ENCODE assay signal across 22 cellular contexts in genomic region chr19:55545443-55545842, GRCh38. TPM values are rescaled to one million over a fixed set of nuclear protein-coding genes. Genes with fewer than 3 reads are reported as not detected.
A peak's percentile ranks its signal among the peaks of the same experiment; 100 is the strongest.
DNase-seq lines count a peak whose midpoint lies in the region; ATAC-seq and TF ChIP-seq lines count a peak whose summit lies in the region.
"Had no signal": no experiment of that assay in that cellular context is flagged by ENCODE, and none has a peak within 500 bp of the region (broad histone marks: within the 10 kb centered on the region; RNA-seq: fewer than 3 reads in every experiment).

A gene with protein sequence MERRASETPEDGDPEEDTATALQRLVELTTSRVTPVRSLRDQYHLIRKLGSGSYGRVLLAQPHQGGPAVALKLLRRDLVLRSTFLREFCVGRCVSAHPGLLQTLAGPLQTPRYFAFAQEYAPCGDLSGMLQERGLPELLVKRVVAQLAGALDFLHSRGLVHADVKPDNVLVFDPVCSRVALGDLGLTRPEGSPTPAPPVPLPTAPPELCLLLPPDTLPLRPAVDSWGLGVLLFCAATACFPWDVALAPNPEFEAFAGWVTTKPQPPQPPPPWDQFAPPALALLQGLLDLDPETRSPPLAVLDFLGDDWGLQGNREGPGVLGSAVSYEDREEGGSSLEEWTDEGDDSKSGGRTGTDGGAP (minus strand): TSS chr19:55545543. CDS start chr19:55545543, 0 bp downstream.

- TF ChIP-seq POLR2A in heart left ventricle (IDR thresholded peaks at IDR 0.05): no peak
- TF ChIP-seq POLR2A in testis (IDR thresholded peaks at IDR 0.05): no peak

- H3K4me2 ChIP-seq in BLaER1 treated with 17β-estradiol and CSF1 and Interleukin-3, amounts not matched to agents 10 nM and 100 nM: peak within 1 kb of the TSS; percentile 83 to 98 (median 91)
- H3K4me2 ChIP-seq in parathyroid adenoma (ENCODE audit: low read length) (no peak within 1 kb of the TSS), Karpas-422 (ENCODE audit: low read depth, low read length, poor library complexity, severe bottlenecking) (no peak within 1 kb of the TSS), PC-3 (ENCODE audit: low read length) (no peak within 1 kb of the TSS)
- H3K4me2 ChIP-seq: KMS-11 had no signal

- H3K4me3 Mint-ChIP-seq in WTC11: no peak within 1 kb of the TSS
- H3K4me3 Mint-ChIP-seq: dendritic cell treated with granulocyte-macrophage colony-stimulating factor and Interleukin-4, amounts not matched to agents 40 ng/mL and 50 ng/mL, for 4 days; natural killer cell had no signal

- H3K9me2 ChIP-seq in Karpas-422 (replicated peaks; ENCODE audit: insufficient read depth, low read length) (no peaks in the 10 kb centered on the region), PC-3 (replicated peaks; ENCODE audit: low read length) (no peaks in the 10 kb centered on the region)

- no peak for TF ChIP-seq CTCF in heart left ventricle (IDR thresholded peaks at IDR 0.05)
- no peak for TF ChIP-seq CTCF in parathyroid adenoma (IDR thresholded peaks at IDR 0.05)
- TF ChIP-seq CTCF in WTC11 (IDR thresholded peaks at IDR 0.05): no peak
- TF ChIP-seq CTCF in testis (IDR thresholded peaks at IDR 0.05): no peak
- no peak for TF ChIP-seq CTCF in PC-3 (conservative IDR thresholded peaks at IDR 0.05; ENCODE audit: low read depth, low read length)

- intact Hi-C loops in heart left ventricle (cut with DNase I) (loop anchor here in 4 of 10 donors (5.0 kb wide), 3 partner anchors 37 to 52 kb away; partner anchors contain the start of genes FIZ1 (in 2 of the 4) and ZNF579 (in 1 of the 4)), testis (cut with DNase I; ENCODE audit: low total_unique reads) (no loop called here), PC-3 (cut with micrococcal nuclease) (no loop called here)

- no peaks in the 10 kb centered on the region for H3K36me3 Mint-ChIP-seq in WTC11
- H3K36me3 Mint-ChIP-seq: natural killer cell had no signal

- peak in 2 of 4 donors; percentile 3 for ATAC-seq in heart left ventricle
- no peak for ATAC-seq in WTC11
- ATAC-seq in PC-3: no peak
- ATAC-seq: natural killer cell had no signal

- H3K27me3 ChIP-seq in BLaER1 treated with 17β-estradiol and CSF1 and Interleukin-3, amounts not matched to agents 10 nM and 100 nM: no peaks in the 10 kb centered on the region
- no peaks in the 10 kb centered on the region for H3K27me3 ChIP-seq in NT2/D1 (ENCODE audit: insufficient read depth, insufficient read length)
- peaks cover 0 to 6% (median 0%) of the 10 kb centered on the region in 9 donors for H3K27me3 ChIP-seq in heart left ventricle
- H3K27me3 ChIP-seq in parathyroid adenoma (ENCODE audit: control insufficient read depth, insufficient read depth, low read length): no peaks in the 10 kb centered on the region
- no peaks in the 10 kb centered on the region for H3K27me3 ChIP-seq in testis
- no peaks in the 10 kb centered on the region for H3K27me3 ChIP-seq in Karpas-422 (ENCODE audit: low read length)
- no peaks in the 10 kb centered on the region for H3K27me3 ChIP-seq in PC-3 (ENCODE audit: low read length)

- H3K9me3 ChIP-seq in BLaER1 treated with 17β-estradiol and CSF1 and Interleukin-3, amounts not matched to agents 10 nM and 100 nM (replicated peaks in 1 of 11): no peaks in the 10 kb centered on the region
- H3K9me3 ChIP-seq in NT2/D1 (ENCODE audit: insufficient read depth, low read length): no peaks in the 10 kb centered on the region
- H3K9me3 ChIP-seq in heart left ventricle: no peaks in the 10 kb centered on the region
- H3K9me3 ChIP-seq in parathyroid adenoma (ENCODE audit: control insufficient read depth, low read length): no peaks in the 10 kb centered on the region
- H3K9me3 ChIP-seq in testis: no peaks in the 10 kb centered on the region
- H3K9me3 ChIP-seq in Karpas-422 (ENCODE audit: low read length): no peaks in the 10 kb centered on the region
- H3K9me3 ChIP-seq in PC-3 (ENCODE audit: low read length): no peaks in the 10 kb centered on the region

- no peaks in the 10 kb centered on the region for H3K36me3 ChIP-seq in BLaER1 treated with 17β-estradiol and CSF1 and Interleukin-3, amounts not matched to agents 10 nM and 100 nM
- no peaks in the 10 kb centered on the region for H3K36me3 ChIP-seq in NT2/D1 (ENCODE audit: insufficient read depth, insufficient read length, low read length)
- H3K36me3 ChIP-seq in heart left ventricle: no peaks in the 10 kb centered on the region
- H3K36me3 ChIP-seq in parathyroid adenoma (ENCODE audit: control insufficient read depth, insufficient read depth, low read length): no peaks in the 10 kb centered on the region
- H3K36me3 ChIP-seq in testis (ENCODE audit: low read depth, missing control alignments): no peaks in the 10 kb centered on the region
- H3K36me3 ChIP-seq in Karpas-422 (ENCODE audit: insufficient read depth, low read length): no peaks in the 10 kb centered on the region
- no peaks in the 10 kb centered on the region for H3K36me3 ChIP-seq in PC-3 (ENCODE audit: low read depth, low read length)

- H3K27ac ChIP-seq in BLaER1 treated with 17β-estradiol and CSF1 and Interleukin-3, amounts not matched to agents 10 nM and 100 nM: peak within 1 kb of the TSS; percentile 74 to 98 (median 83)
- H3K27ac ChIP-seq in heart left ventricle (peak within 1 kb of the TSS; percentile 85 to 96 (median 91)), parathyroid adenoma (peak within 1 kb of the TSS; percentile 66), testis (peak within 1 kb of the TSS in 1 of 2 donors; percentile 75), Karpas-422 (ENCODE audit: low read length) (no peak within 1 kb of the TSS), PC-3 (ENCODE audit: low read length) (no peak within 1 kb of the TSS)
- H3K27ac ChIP-seq: HL-60, KMS-11, SK-N-MC had no signal

- no peaks in the 10 kb centered on the region for H4K20me1 ChIP-seq in BLaER1 treated with 17β-estradiol and CSF1 and Interleukin-3, amounts not matched to agents 10 nM and 100 nM
- H4K20me1 ChIP-seq in Karpas-422 (ENCODE audit: insufficient read depth, low read depth, low read length): no peaks in the 10 kb centered on the region
- no peaks in the 10 kb centered on the region for H4K20me1 ChIP-seq in PC-3 (ENCODE audit: low read length)

- no peak within 1 kb of the TSS for H3K27ac Mint-ChIP-seq in WTC11
- H3K27ac Mint-ChIP-seq: natural killer cell had no signal

- H3K9ac ChIP-seq in BLaER1 treated with 17β-estradiol and CSF1 and Interleukin-3, amounts not matched to agents 10 nM and 100 nM: peak within 1 kb of the TSS; percentile 48 to 84 (median 71)
- H3K9ac ChIP-seq in NT2/D1 (ENCODE audit: insufficient read length, low read depth) (peak within 1 kb of the TSS; percentile 47), parathyroid adenoma (no peak within 1 kb of the TSS), Karpas-422 (ENCODE audit: low read length) (no peak within 1 kb of the TSS), PC-3 (ENCODE audit: low read length) (no peak within 1 kb of the TSS)
- H3K9ac ChIP-seq: KMS-11 had no signal

- H3K4me1 ChIP-seq in BLaER1 treated with 17β-estradiol and CSF1 and Interleukin-3, amounts not matched to agents 10 nM and 100 nM: peaks cover 61 to 64% (median 63%) of the 10 kb centered on the region in 10 experiments
- H3K4me1 ChIP-seq in NT2/D1 (ENCODE audit: insufficient read depth, insufficient read length): peaks cover 2% of the 10 kb centered on the region
- peaks cover 0 to 48% (median 29%) of the 10 kb centered on the region in 12 donors for H3K4me1 ChIP-seq in heart left ventricle
- no peaks in the 10 kb centered on the region for H3K4me1 ChIP-seq in parathyroid adenoma
- no peaks in the 10 kb centered on the region for H3K4me1 ChIP-seq in testis
- H3K4me1 ChIP-seq in Karpas-422 (ENCODE audit: low read length): no peaks in the 10 kb centered on the region
- H3K4me1 ChIP-seq in PC-3 (ENCODE audit: insufficient read depth, low read length): peaks cover 43% of the 10 kb centered on the region

- H2AFZ ChIP-seq in parathyroid adenoma (no peak within 1 kb of the TSS), Karpas-422 (ENCODE audit: low read length) (no peak within 1 kb of the TSS), PC-3 (ENCODE audit: low read length) (no peak within 1 kb of the TSS)

- DNase-seq in NT2/D1 (ENCODE audit: low read depth, low spot score) (no peak), heart left ventricle (peak in 1 of 5 donors; percentile 36), WTC11 (ENCODE audit: low spot score) (no peak), testis (no peak), Karpas-422 (no peak), PC-3 (no peak)
- DNase-seq: activated CD8-positive, alpha-beta memory T cell treated with anti-CD3 and anti-CD28 coated beads, Interleukin-2, amount 50 U/mL, for 48 hours; erythroblast; GDM1; natural killer cell; NCI-H1092; NCI-H2081 treated with DMSO at 0.1 percent for 48 hours; NCI-H524 treated with DMSO at 0.1 percent for 48 hours; T1000 had no signal

- peak within 1 kb of the TSS in 6 of 10 experiments; percentile 11 to 53 (median 32); a peak in 7 of 20 replicates for H3K4me3 ChIP-seq in BLaER1 treated with 17β-estradiol and CSF1 and Interleukin-3, amounts not matched to agents 10 nM and 100 nM
- H3K4me3 ChIP-seq in NT2/D1 (ENCODE audit: insufficient read length, low read depth) (no peak within 1 kb of the TSS), heart left ventricle (peak within 1 kb of the TSS in 8 of 12 donors; percentile 1 to 41 (median 31)), parathyroid adenoma (ENCODE audit: low read depth, low read length) (no peak within 1 kb of the TSS), testis (no peak within 1 kb of the TSS), Karpas-422 (ENCODE audit: low read length) (no peak within 1 kb of the TSS), PC-3 (ENCODE audit: low read length) (no peak within 1 kb of the TSS)
- H3K4me3 ChIP-seq: lung, SK-N-MC had no signal

- H3K9me3 Mint-ChIP-seq in WTC11: peaks cover 14% of the 10 kb centered on the region
- H3K9me3 Mint-ChIP-seq: dendritic cell treated with granulocyte-macrophage colony-stimulating factor and Interleukin-4, amounts not matched to agents 40 ng/mL and 50 ng/mL, for 4 days; natural killer cell had no signal

- H3K79me2 ChIP-seq in parathyroid adenoma: no peaks in the 10 kb centered on the region
- H3K79me2 ChIP-seq in Karpas-422 (ENCODE audit: low read length): no peaks in the 10 kb centered on the region
- no peaks in the 10 kb centered on the region for H3K79me2 ChIP-seq in PC-3 (ENCODE audit: low read length)

- peaks cover 30% of the 10 kb centered on the region for H3K4me1 Mint-ChIP-seq in WTC11
- H3K4me1 Mint-ChIP-seq: natural killer cell had no signal

- peaks cover 3% of the 10 kb centered on the region; the same call in 1 of the 2 replicates for H3K27me3 Mint-ChIP-seq in WTC11 (ENCODE audit: low read depth)

- peaks cover 3% of the 10 kb centered on the region for H3F3A ChIP-seq in PC-3 (ENCODE audit: low read length, unreplicated experiment)

- BruUV-seq in PC-3 (replicated peaks; lab: Mats Ljungman, UMichigan): no TSS peak

- POLR2A ChIA-PET in WTC11 (lab: Charles Lee) (no interaction called here), PC-3 (lab: Charles Lee; ENCODE audit: unreplicated experiment) (no interaction called here)

- WGBS in heart left ventricle, 4 donors: 78 to 85% (median 83%) methylated on average over 10 of the region's 10 CpGs
- 85 to 88% methylated on average over 10 of the region's 10 CpGs for WGBS in testis, 2 donors

- CTCF ChIA-PET in WTC11 (lab: Charles Lee): no interaction called here
- CTCF ChIA-PET in PC-3 (lab: Charles Lee): no interaction called here

RNA-seq across cellular contexts. Expression of the gene that starts here (rescaled TPM):
- total RNA-seq in heart left ventricle (10 to 100 TPM in 3 of 9 donors, 1 to 10 TPM in 6; 2.4 to 14.3 (median 7.5) TPM), WTC11 (2021) (0.90 to 1.3 TPM (median 1.1 TPM) in 3 replicates), testis (under 1 TPM; 0.39 to 0.81 TPM), PC-3 (2014; rRNA removed) (0.46 TPM in 1 of 2 replicates, not detected in the other)
- polyA plus RNA-seq in heart left ventricle (10 to 100 TPM in 1 of 2 donors, 1 to 10 TPM in 1; 5.9 to 12.4 TPM), testis (ENCODE audit: insufficient read depth, low read depth, low replicate concordance) (0.34 TPM)
- not detected in 2 replicates for total RNA-seq in Karpas-422 (2014; rRNA removed; shearing (Covaris generic); ENCODE audit: low replicate concordance)
- total RNA-seq: natural killer cell, renal cortical epithelial cell had no signal

Comparison
In these comparisons a context has a peak if more than half of its experiments do, and no peak if none do; other contexts are left out.
1. H3K27ac ChIP-seq: peak in BLaER1 treated with 17β-estradiol and CSF1 and Interleukin-3, amounts not matched to agents 10 nM and 100 nM (11 of 11), heart left ventricle (12 of 12) and parathyroid adenoma (single experiment); none in Karpas-422 (single experiment) and PC-3 (single experiment).
2. H3K4me2 ChIP-seq: peak in BLaER1 treated with 17β-estradiol and CSF1 and Interleukin-3, amounts not matched to agents 10 nM and 100 nM (11 of 11); none in parathyroid adenoma (single experiment), Karpas-422 (single experiment) and PC-3 (single experiment).
3. H3K4me3 ChIP-seq: peak in BLaER1 treated with 17β-estradiol and CSF1 and Interleukin-3, amounts not matched to agents 10 nM and 100 nM (6 of 10) and heart left ventricle (8 of 12); none in NT2/D1 (single experiment), parathyroid adenoma (single experiment), testis (0 of 2), Karpas-422 (single experiment) and PC-3 (single experiment).
4. H3K9ac ChIP-seq: peak in BLaER1 treated with 17β-estradiol and CSF1 and Interleukin-3, amounts not matched to agents 10 nM and 100 nM (11 of 11) and NT2/D1 (single experiment); none in parathyroid adenoma (single experiment), Karpas-422 (single experiment) and PC-3 (single experiment).